12 cellular contexts compared by ENCODE assay signal in the genomic region with DNA sequence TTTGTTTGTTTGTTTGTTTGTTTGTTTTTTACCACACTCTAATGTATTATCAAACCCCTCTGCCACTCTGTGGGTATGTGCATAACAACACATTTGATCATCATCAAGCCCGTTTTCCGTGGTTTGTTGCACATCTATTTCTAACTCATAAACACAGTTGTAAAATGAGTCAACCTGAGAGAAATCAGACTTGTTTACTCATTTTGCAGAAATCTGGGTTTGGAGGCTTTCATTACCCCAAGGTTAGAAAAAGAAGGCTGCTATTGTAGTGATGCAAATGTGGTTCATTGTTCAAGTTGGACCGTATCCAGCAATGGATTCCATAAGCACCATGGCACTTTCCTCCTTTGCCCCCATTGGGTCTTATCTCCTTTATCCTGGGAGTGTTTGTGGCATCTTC.
A peak's percentile ranks its signal among the peaks of the same experiment; 100 is the strongest.
DNase-seq lines count a peak whose midpoint lies in the region; ATAC-seq lines count a peak whose summit lies in the region.
"Had no signal": no experiment of that assay in that cellular context is flagged by ENCODE, and none has a peak within 500 bp of the region (broad histone marks: within the 10 kb centered on the region; RNA-seq: fewer than 3 reads in every experiment).

No MANE protein-coding gene starts in this region.

- DNase-seq in astrocyte of the hippocampus (ENCODE audit: low read depth, low spot score): peak; percentile 26
- DNase-seq in retina: no peak
- DNase-seq in activated CD4-positive, alpha-beta T cell treated with anti-CD3 and anti-CD28 coated beads for 4 hours: no peak
- no peak for DNase-seq in KG1 (lab: John Stamatoyannopoulos, UW)
- no peak for DNase-seq in NCI-H526 (lab: John Stamatoyannopoulos, UW)
- DNase-seq: activated CD4-positive, alpha-beta T cell treated with anti-CD3 and anti-CD28 coated beads, Interleukin-2, amount 10 ng/mL, durations not matched to agents 7 days and 5 days; small intestine; T-helper 17 cell had no signal

- peak; percentile 82 for ATAC-seq in GM18858 (IDR thresholded peaks at IDR 0.05; ENCODE audit: unreplicated experiment)
- ATAC-seq in GM21619 (IDR thresholded peaks at IDR 0.05; ENCODE audit: unreplicated experiment): peak; percentile 73
- ATAC-seq in HG03108 (IDR thresholded peaks at IDR 0.05; ENCODE audit: unreplicated experiment): peak; percentile 77
- ATAC-seq: K562, T-helper 17 cell had no signal
